In the genomic region with DNA sequence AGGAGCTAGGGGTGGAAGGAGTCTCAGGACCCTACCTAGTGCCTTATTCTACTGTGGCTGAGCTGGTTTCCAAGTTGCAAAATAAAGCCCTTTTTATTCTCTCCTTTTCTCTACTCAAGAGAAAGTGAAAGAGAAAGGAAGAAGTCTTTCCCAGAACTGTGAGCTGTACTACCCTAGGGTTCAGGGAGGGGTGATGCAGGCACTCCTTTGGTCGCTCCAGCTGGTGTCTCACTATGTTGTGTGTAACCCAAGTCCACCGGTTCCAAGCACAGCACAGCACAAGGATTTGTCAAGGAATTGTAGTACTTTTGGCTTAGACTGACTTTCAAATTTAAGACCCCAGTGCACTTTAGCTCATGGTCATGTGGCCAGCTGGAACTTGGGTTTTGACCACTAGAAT, we compare ENCODE assay signal across 15 cellular contexts.
DNase-seq lines count a peak whose midpoint lies in the region; TF ChIP-seq lines count a peak whose summit lies in the region.
"Had no signal": no experiment of that assay in that cellular context is flagged by ENCODE, and none has a peak within 500 bp of the region (broad histone marks: within the 10 kb centered on the region; RNA-seq: fewer than 3 reads in every experiment).

No MANE protein-coding gene starts in this region.

- H2AFZ ChIP-seq in MM.1S (ENCODE audit: low read length) (peak overlapping the region; percentile 65), SU-DHL-6 (ENCODE audit: low read depth, low read length, severe bottlenecking) (peak overlapping the region; percentile 88), neuronal stem cell (ENCODE audit: low read length) (peak overlapping the region; percentile 19)
- H2AFZ ChIP-seq: GM23248 had no signal

- no peak overlapping the region for H3K23ac ChIP-seq in neuronal stem cell (ENCODE audit: low read depth, low read length, poor library complexity)

- no peak overlapping the region for H3K4me3 Mint-ChIP-seq in activated CD4-positive, alpha-beta T cell treated with anti-CD3 and anti-CD28 coated beads, Interleukin-2, amount 10 ng/mL, durations not matched to agents 24 days and 14 days
- no peak overlapping the region for H3K4me3 Mint-ChIP-seq in activated CD4-positive, alpha-beta T cell treated with anti-CD3 and anti-CD28 coated beads, Interleukin-2, amount 10 ng/mL, durations not matched to agents 7 days and 5 days
- H3K4me3 Mint-ChIP-seq: CD8-positive, alpha-beta memory T cell had no signal

- H3K9me2 ChIP-seq in MM.1S (replicated peaks; ENCODE audit: insufficient read depth, low read length) (no peaks in the 10 kb centered on the region), SU-DHL-6 (replicated peaks; ENCODE audit: insufficient read depth, low read length) (no peaks in the 10 kb centered on the region)

- no peak overlapping the region for H3K14ac ChIP-seq in neuronal stem cell (ENCODE audit: low read length)

- H3K27ac Mint-ChIP-seq in activated CD4-positive, alpha-beta T cell treated with anti-CD3 and anti-CD28 coated beads, Interleukin-2, amount 10 ng/mL, durations not matched to agents 24 days and 14 days: no peak overlapping the region
- no peak overlapping the region for H3K27ac Mint-ChIP-seq in activated CD4-positive, alpha-beta T cell treated with anti-CD3 and anti-CD28 coated beads, Interleukin-2, amount 10 ng/mL, durations not matched to agents 7 days and 5 days
- H3K27ac Mint-ChIP-seq: CD8-positive, alpha-beta memory T cell had no signal

- H2BK5ac ChIP-seq in neuronal stem cell (ENCODE audit: low read length): no peak overlapping the region

- no peaks in the 10 kb centered on the region for H3K36me3 ChIP-seq in MM.1S (replicated peaks; ENCODE audit: insufficient read depth, low read length)
- no peaks in the 10 kb centered on the region for H3K36me3 ChIP-seq in SU-DHL-6 (ENCODE audit: low read length)
- H3K36me3 ChIP-seq in neuronal stem cell (replicated peaks in 1 of 2; ENCODE audit: control insufficient read depth in 2 of 2, insufficient read depth in 2 of 2, low read length in 2 of 2): no peaks in the 10 kb centered on the region
- H3K36me3 ChIP-seq: BLaER1 had no signal

- H3F3A ChIP-seq in MM.1S (ENCODE audit: insufficient read depth, low read length) (no peaks in the 10 kb centered on the region), SU-DHL-6 (ENCODE audit: insufficient read depth) (no peaks in the 10 kb centered on the region)

- DNase-seq in activated CD4-positive, alpha-beta T cell treated with anti-CD3 and anti-CD28 coated beads, Interleukin-2, amount 10 ng/mL, durations not matched to agents 24 days and 14 days: peak; percentile 55
- no peak for DNase-seq in activated CD4-positive, alpha-beta T cell treated with anti-CD3 and anti-CD28 coated beads, Interleukin-2, amount 10 ng/mL, durations not matched to agents 7 days and 5 days
- DNase-seq in MM.1S: peak; percentile 85
- DNase-seq in neuronal stem cell (ENCODE audit: low spot score): no peak
- DNase-seq in Kasumi-1 (lab: John Stamatoyannopoulos, UW): no peak
- no peak for DNase-seq in T-helper 9 cell
- DNase-seq in effector CD8-positive, alpha-beta T cell (lab: John Stamatoyannopoulos, UW): no peak
- DNase-seq: AML-193; Caco-2; CD8-positive, alpha-beta memory T cell; GM23248; H7 had no signal

- H3K4me1 ChIP-seq in MM.1S (ENCODE audit: low read length) (peaks cover 5% of the 10 kb centered on the region; the same call in 1 of the 2 replicates), neuronal stem cell (ENCODE audit: control insufficient read depth in 2 of 2, insufficient read depth in 1 of 2, low read depth in 1 of 2, low read length in 2 of 2) (no peaks in the 10 kb centered on the region)
- H3K4me1 ChIP-seq: BLaER1, Caco-2 had no signal

- H3K27me3 Mint-ChIP-seq in activated CD4-positive, alpha-beta T cell treated with anti-CD3 and anti-CD28 coated beads, Interleukin-2, amount 10 ng/mL, durations not matched to agents 24 days and 14 days: no peaks in the 10 kb centered on the region
- H3K27me3 Mint-ChIP-seq in activated CD4-positive, alpha-beta T cell treated with anti-CD3 and anti-CD28 coated beads, Interleukin-2, amount 10 ng/mL, durations not matched to agents 7 days and 5 days: no peaks in the 10 kb centered on the region
- H3K27me3 Mint-ChIP-seq: CD8-positive, alpha-beta memory T cell had no signal

- intact Hi-C loops in activated CD4-positive, alpha-beta T cell treated with anti-CD3 and anti-CD28 coated beads, Interleukin-2, amount 10 ng/mL, durations not matched to agents 24 days and 14 days (cut with micrococcal nuclease): no loop called here

- H3K4me3 ChIP-seq in MM.1S (ENCODE audit: low read length) (peak overlapping the region; percentile 30), SU-DHL-6 (ENCODE audit: insufficient read depth, low read length, poor library complexity, severe bottlenecking) (no peak overlapping the region), neuronal stem cell (ENCODE audit: low read length in 2 of 2) (no peak overlapping the region)
- H3K4me3 ChIP-seq: BLaER1, GM23248 had no signal

- POLR2A ChIA-PET in activated CD4-positive, alpha-beta T cell treated with anti-CD3 and anti-CD28 coated beads, Interleukin-2, amount 10 ng/mL, durations not matched to agents 7 days and 5 days (lab: Charles Lee): no interaction called here

- no peak overlapping the region for H3K4ac ChIP-seq in neuronal stem cell (ENCODE audit: low read length)

- H3K27ac ChIP-seq in MM.1S (ENCODE audit: low read length) (0 out of 2 replicates have a peak overlapping the region, but pooled peaks have one; percentile 9), SU-DHL-6 (ENCODE audit: low read depth, low read length) (no peak overlapping the region), neuronal stem cell (replicated peaks; ENCODE audit: low read length) (no peak overlapping the region)
- H3K27ac ChIP-seq: 22Rv1, BLaER1, GM23248 had no signal

- H4K20me1 ChIP-seq in MM.1S (ENCODE audit: insufficient read depth, low read length) (no peaks in the 10 kb centered on the region), SU-DHL-6 (ENCODE audit: low read depth, low read length) (no peaks in the 10 kb centered on the region)
- H4K20me1 ChIP-seq: BLaER1 had no signal

- H3K79me2 ChIP-seq in MM.1S (ENCODE audit: low read length): no peaks in the 10 kb centered on the region
- H3K79me2 ChIP-seq in SU-DHL-6 (ENCODE audit: insufficient read depth, low read length): no peaks in the 10 kb centered on the region

- peak overlapping the region; percentile 61 for H3K4me2 ChIP-seq in MM.1S (ENCODE audit: low read depth, low read length)
- H3K4me2 ChIP-seq in SU-DHL-6 (ENCODE audit: low read depth, low read length, poor library complexity, severe bottlenecking): no peak overlapping the region
- no peak overlapping the region for H3K4me2 ChIP-seq in neuronal stem cell (ENCODE audit: insufficient read depth, low read length, poor library complexity, severe bottlenecking)
- H3K4me2 ChIP-seq: BLaER1 had no signal

- no peak overlapping the region for H2AK5ac ChIP-seq in neuronal stem cell (ENCODE audit: low read depth, low read length)

- WGBS in neuronal stem cell (ENCODE audit: extremely low coverage in 2 of 2, insufficient read length in 2 of 2, insufficient replicate concordance in 1 of 2), 2 donors: no CpG with 5 or more reads among the region's 2 CpGs

- H2BK120ac ChIP-seq in neuronal stem cell (ENCODE audit: low read depth, low read length): no peak overlapping the region

- H3K4me1 Mint-ChIP-seq in activated CD4-positive, alpha-beta T cell treated with anti-CD3 and anti-CD28 coated beads, Interleukin-2, amount 10 ng/mL, durations not matched to agents 24 days and 14 days: no peaks in the 10 kb centered on the region
- no peaks in the 10 kb centered on the region for H3K4me1 Mint-ChIP-seq in activated CD4-positive, alpha-beta T cell treated with anti-CD3 and anti-CD28 coated beads, Interleukin-2, amount 10 ng/mL, durations not matched to agents 7 days and 5 days
- H3K4me1 Mint-ChIP-seq: CD8-positive, alpha-beta memory T cell had no signal

- H3K79me1 ChIP-seq in neuronal stem cell (ENCODE audit: low read depth, low read length): no peaks in the 10 kb centered on the region

- peak; percentile 21; the same call in 1 of the 2 replicates for TF ChIP-seq CTCF in MM.1S (IDR thresholded peaks at IDR 0.05; ENCODE audit: low read length)
- TF ChIP-seq CTCF in SU-DHL-6 (IDR thresholded peaks at IDR 0.05; ENCODE audit: insufficient read depth, low read length, poor library complexity, severe bottlenecking): no peak

- H3K9ac ChIP-seq in MM.1S (ENCODE audit: low read length) (no peak overlapping the region; the same call in 1 of the 2 replicates), SU-DHL-6 (ENCODE audit: low read length) (no peak overlapping the region), neuronal stem cell (ENCODE audit: low read depth, low read length, poor library complexity) (no peak overlapping the region)
- H3K9ac ChIP-seq: BLaER1, GM23248 had no signal

- H2BK15ac ChIP-seq in neuronal stem cell (ENCODE audit: low read length): no peak overlapping the region

- no peak overlapping the region for H2BK12ac ChIP-seq in neuronal stem cell (ENCODE audit: low read length)

- H3K27me3 ChIP-seq in MM.1S (replicated peaks; ENCODE audit: insufficient read depth, low read length) (no peaks in the 10 kb centered on the region), SU-DHL-6 (ENCODE audit: low read length) (no peaks in the 10 kb centered on the region), neuronal stem cell (ENCODE audit: control insufficient read depth in 3 of 3, insufficient read depth in 3 of 3, low read depth in 1 of 3, low read length in 3 of 3) (no peaks in the 10 kb centered on the region)
- H3K27me3 ChIP-seq: BLaER1 had no signal

- CTCF ChIA-PET in activated CD4-positive, alpha-beta T cell treated with anti-CD3 and anti-CD28 coated beads, Interleukin-2, amount 10 ng/mL, durations not matched to agents 7 days and 5 days (lab: Charles Lee): no interaction called here

- no peak overlapping the region for H4K8ac ChIP-seq in neuronal stem cell (ENCODE audit: low read depth, low read length)

- no peak overlapping the region for H4K91ac ChIP-seq in neuronal stem cell (ENCODE audit: low read depth, low read length, poor library complexity)

- no peak overlapping the region for H3K18ac ChIP-seq in neuronal stem cell (ENCODE audit: low read length)

- H3K9me3 Mint-ChIP-seq in activated CD4-positive, alpha-beta T cell treated with anti-CD3 and anti-CD28 coated beads, Interleukin-2, amount 10 ng/mL, durations not matched to agents 24 days and 14 days: peaks cover 2% of the 10 kb centered on the region
- H3K9me3 Mint-ChIP-seq in activated CD4-positive, alpha-beta T cell treated with anti-CD3 and anti-CD28 coated beads, Interleukin-2, amount 10 ng/mL, durations not matched to agents 7 days and 5 days: peaks cover 10% of the 10 kb centered on the region

- H3K9me3 ChIP-seq in MM.1S (replicated peaks; ENCODE audit: insufficient read depth, low read length) (no peaks in the 10 kb centered on the region), SU-DHL-6 (ENCODE audit: insufficient read depth, low read length) (no peaks in the 10 kb centered on the region), neuronal stem cell (replicated peaks in 1 of 2; ENCODE audit: control insufficient read depth in 2 of 2, insufficient read depth in 1 of 2, low read depth in 1 of 2, low read length in 2 of 2) (no peaks in the 10 kb centered on the region)
- H3K9me3 ChIP-seq: BLaER1 had no signal

- no peaks in the 10 kb centered on the region for H3K36me3 Mint-ChIP-seq in activated CD4-positive, alpha-beta T cell treated with anti-CD3 and anti-CD28 coated beads, Interleukin-2, amount 10 ng/mL, durations not matched to agents 24 days and 14 days (ENCODE audit: low read depth)
- no peaks in the 10 kb centered on the region for H3K36me3 Mint-ChIP-seq in activated CD4-positive, alpha-beta T cell treated with anti-CD3 and anti-CD28 coated beads, Interleukin-2, amount 10 ng/mL, durations not matched to agents 7 days and 5 days (ENCODE audit: low read depth)
- H3K36me3 Mint-ChIP-seq: CD8-positive, alpha-beta memory T cell had no signal

Comparison
In these comparisons a context has a peak if more than half of its experiments do, and no peak if none do; other contexts are left out.
1. DNase-seq: peak in activated CD4-positive, alpha-beta T cell treated with anti-CD3 and anti-CD28 coated beads, Interleukin-2, amount 10 ng/mL, durations not matched to agents 24 days and 14 days (single experiment) and MM.1S (single experiment); none in activated CD4-positive, alpha-beta T cell treated with anti-CD3 and anti-CD28 coated beads, Interleukin-2, amount 10 ng/mL, durations not matched to agents 7 days and 5 days (single experiment), neuronal stem cell (single experiment), Kasumi-1 (0 of 2), T-helper 9 cell (single experiment) and effector CD8-positive, alpha-beta T cell (single experiment).
2. H2AFZ ChIP-seq: peak in every context shown above with its lines; median percentile 88 in SU-DHL-6; 65 in MM.1S; 19 in neuronal stem cell.